31 cellular contexts compared by ENCODE assay signal in genomic region chr5:93221773-93222172, GRCh38.
DNase-seq lines count a peak whose midpoint lies in the region; ATAC-seq, FAIRE-seq and TF ChIP-seq lines count a peak whose summit lies in the region.
"Had no signal": no experiment of that assay in that cellular context is flagged by ENCODE, and none has a peak within 500 bp of the region (broad histone marks: within the 10 kb centered on the region; RNA-seq: fewer than 3 reads in every experiment).

No MANE protein-coding gene starts in this region.

- H3K4me2 ChIP-seq in SK-N-SH (no peak overlapping the region), neuronal stem cell (ENCODE audit: insufficient read depth, low read length, poor library complexity, severe bottlenecking) (peak overlapping the region; percentile 11)
- H3K4me2 ChIP-seq: A549; BLaER1; BLaER1 treated with 17β-estradiol and CSF1 and Interleukin-3, amounts not matched to agents 10 nM and 100 nM had no signal

- H3K9ac ChIP-seq in SK-N-SH = no peak overlapping the region
- H3K9ac ChIP-seq in neuronal stem cell (ENCODE audit: low read depth, low read length, poor library complexity) = no peak overlapping the region
- H3K9ac ChIP-seq: BLaER1; BLaER1 treated with 17β-estradiol and CSF1 and Interleukin-3, amounts not matched to agents 10 nM and 100 nM had no signal

- H3K4me1 ChIP-seq in SK-N-SH (ENCODE audit: control insufficient read depth in 1 of 2, insufficient read depth in 2 of 2, low read depth in 1 of 2, low read length in 1 of 2) (no peaks in the 10 kb centered on the region), neuronal stem cell (ENCODE audit: control insufficient read depth in 2 of 2, insufficient read depth in 1 of 2, low read depth in 1 of 2, low read length in 2 of 2) (peaks cover 5 to 8% of the 10 kb centered on the region in 2 donors)
- H3K4me1 ChIP-seq: A549; BE2C; BLaER1; BLaER1 treated with 17β-estradiol and CSF1 and Interleukin-3, amounts not matched to agents 10 nM and 100 nM; Caco-2 had no signal

- H4K91ac ChIP-seq in neuronal stem cell (ENCODE audit: low read depth, low read length, poor library complexity) = no peak overlapping the region

- TF ChIP-seq CTCF in SK-N-SH (IDR thresholded peaks at IDR 0.05) = no peak

- FAIRE-seq in HTR-8/SVneo (lab: Jason Lieb, UNC) = no peak
- FAIRE-seq: A204.1, A549, D721Med had no signal

- H3K4me3 ChIP-seq in SK-N-SH (ENCODE audit: low read depth in 2 of 2, low read length in 1 of 2) = no peak overlapping the region
- no peak overlapping the region for H3K4me3 ChIP-seq in neuronal stem cell (ENCODE audit: low read length in 2 of 2)
- H3K4me3 ChIP-seq: A549; BLaER1; BLaER1 treated with 17β-estradiol and CSF1 and Interleukin-3, amounts not matched to agents 10 nM and 100 nM had no signal

- H3K36me3 ChIP-seq in SK-N-SH (replicated peaks in 1 of 2; ENCODE audit: control insufficient read depth in 1 of 2, insufficient read depth in 2 of 2, low read length in 1 of 2) (no peaks in the 10 kb centered on the region), neuronal stem cell (replicated peaks in 1 of 2; ENCODE audit: control insufficient read depth in 2 of 2, insufficient read depth in 2 of 2, low read length in 2 of 2) (no peaks in the 10 kb centered on the region)
- H3K36me3 ChIP-seq: BE2C; BLaER1; BLaER1 treated with 17β-estradiol and CSF1 and Interleukin-3, amounts not matched to agents 10 nM and 100 nM had no signal

- H2BK12ac ChIP-seq in neuronal stem cell (ENCODE audit: low read length) = no peak overlapping the region

- H3K79me1 ChIP-seq in neuronal stem cell (ENCODE audit: low read depth, low read length) = no peaks in the 10 kb centered on the region

- CTCF ChIA-PET in SK-N-SH (lab: Yijun Ruan, JAX) = no interaction called here

- H3K27me3 ChIP-seq in SK-N-SH (ENCODE audit: insufficient read depth) (no peaks in the 10 kb centered on the region), neuronal stem cell (ENCODE audit: control insufficient read depth in 3 of 3, insufficient read depth in 3 of 3, low read depth in 1 of 3, low read length in 3 of 3) (no peaks in the 10 kb centered on the region)
- H3K27me3 ChIP-seq: BE2C; BLaER1; BLaER1 treated with 17β-estradiol and CSF1 and Interleukin-3, amounts not matched to agents 10 nM and 100 nM had no signal

- H3K27ac ChIP-seq in SK-N-SH (ENCODE audit: low read depth in 2 of 2, low read length in 1 of 2) (no peak overlapping the region), neuronal stem cell (replicated peaks; ENCODE audit: low read length) (no peak overlapping the region)
- H3K27ac ChIP-seq: 22Rv1; A549; BLaER1; BLaER1 treated with 17β-estradiol and CSF1 and Interleukin-3, amounts not matched to agents 10 nM and 100 nM; C4-2B had no signal

- no peak overlapping the region for H3K23ac ChIP-seq in neuronal stem cell (ENCODE audit: low read depth, low read length, poor library complexity)

- TF ChIP-seq RAD21 in SK-N-SH (IDR thresholded peaks at IDR 0.05; ENCODE audit: low read length) = no peak

- 83% methylated on average over 1 of the region's 1 CpG for WGBS in SK-N-SH (ENCODE audit: low lambda C conversion rate)
- WGBS in neuronal stem cell (ENCODE audit: extremely low coverage in 2 of 2, insufficient read length in 2 of 2, insufficient replicate concordance in 1 of 2), 2 donors = no CpG with 5 or more reads among the region's 1 CpG

- no peak overlapping the region for H4K8ac ChIP-seq in neuronal stem cell (ENCODE audit: low read depth, low read length)

- peak; percentile 72; the same call in 2 of the 3 replicates for ATAC-seq in SK-N-SH treated with all-trans-retinoic acid at 6 μM for 48 hours
- ATAC-seq: A549; CD8-positive, alpha-beta T cell had no signal

- no peaks in the 10 kb centered on the region for H3K9me3 ChIP-seq in SK-N-SH
- no peaks in the 10 kb centered on the region for H3K9me3 ChIP-seq in neuronal stem cell (replicated peaks in 1 of 2; ENCODE audit: control insufficient read depth in 2 of 2, insufficient read depth in 1 of 2, low read depth in 1 of 2, low read length in 2 of 2)
- H3K9me3 ChIP-seq: A549; BE2C; BLaER1; BLaER1 treated with 17β-estradiol and CSF1 and Interleukin-3, amounts not matched to agents 10 nM and 100 nM; Caco-2 had no signal

- no peak overlapping the region for H2BK15ac ChIP-seq in neuronal stem cell (ENCODE audit: low read length)

- H2AK5ac ChIP-seq in neuronal stem cell (ENCODE audit: low read depth, low read length) = no peak overlapping the region

- POLR2A ChIA-PET in SK-N-SH (lab: Yijun Ruan, JAX) = no interaction called here

- H2BK5ac ChIP-seq in neuronal stem cell (ENCODE audit: low read length) = no peak overlapping the region

- no peak for TF ChIP-seq EP300 in SK-N-SH (IDR thresholded peaks at IDR 0.05; ENCODE audit: borderline replicate concordance in 1 of 2, low read depth in 1 of 2, low read length in 1 of 2)

- no peaks in the 10 kb centered on the region for H4K20me1 ChIP-seq in SK-N-SH (ENCODE audit: insufficient read depth)
- H4K20me1 ChIP-seq: BLaER1; BLaER1 treated with 17β-estradiol and CSF1 and Interleukin-3, amounts not matched to agents 10 nM and 100 nM had no signal

- no peaks in the 10 kb centered on the region for H3K9me2 ChIP-seq in SK-N-SH

- H2AFZ ChIP-seq in SK-N-SH (ENCODE audit: low read depth) = no peak overlapping the region
- H2AFZ ChIP-seq in neuronal stem cell (ENCODE audit: low read length) = no peak overlapping the region

- DNase-seq in SK-N-SH (no peak), neuronal stem cell (ENCODE audit: low spot score) (no peak), HTR-8/SVneo (ENCODE audit: insufficient read length, low spot score) (no peak)
- DNase-seq: 8988T; ACHN; AML-193; BE2C; C1 segment of cervical spinal cord; Caco-2; Calu3; CD4-positive, alpha-beta memory T cell; CD4-positive, alpha-beta T cell; CD4-positive, CD25-positive, alpha-beta regulatory T cell; CD8-positive, alpha-beta memory T cell; CD8-positive, alpha-beta T cell; COR-L47; DMS 273 treated with DMSO at 0.1 percent for 48 hours; DMS153; DMS53; DMS79; DMS79 treated with DMSO at 0.1 percent for 48 hours; DND-41; EL had no signal

- H3F3A ChIP-seq in SK-N-SH (replicated peaks; ENCODE audit: insufficient read depth) = no peaks in the 10 kb centered on the region

- H3K14ac ChIP-seq in neuronal stem cell (ENCODE audit: low read length) = no peak overlapping the region

- H3K79me2 ChIP-seq in SK-N-SH (ENCODE audit: insufficient read depth) = no peaks in the 10 kb centered on the region

- H3K18ac ChIP-seq in neuronal stem cell (ENCODE audit: low read length) = no peak overlapping the region

- H3K4ac ChIP-seq in neuronal stem cell (ENCODE audit: low read length) = no peak overlapping the region

- H2BK120ac ChIP-seq in neuronal stem cell (ENCODE audit: low read depth, low read length) = no peak overlapping the region

TF ChIP-seq in SK-N-SH treated with all-trans-retinoic acid at 6 μM for 48 hours, 23 proteins besides CTCF, POLR2A, EP300 and RAD21 (continues in another document):
- TF ChIP-seq, protein P1, sequence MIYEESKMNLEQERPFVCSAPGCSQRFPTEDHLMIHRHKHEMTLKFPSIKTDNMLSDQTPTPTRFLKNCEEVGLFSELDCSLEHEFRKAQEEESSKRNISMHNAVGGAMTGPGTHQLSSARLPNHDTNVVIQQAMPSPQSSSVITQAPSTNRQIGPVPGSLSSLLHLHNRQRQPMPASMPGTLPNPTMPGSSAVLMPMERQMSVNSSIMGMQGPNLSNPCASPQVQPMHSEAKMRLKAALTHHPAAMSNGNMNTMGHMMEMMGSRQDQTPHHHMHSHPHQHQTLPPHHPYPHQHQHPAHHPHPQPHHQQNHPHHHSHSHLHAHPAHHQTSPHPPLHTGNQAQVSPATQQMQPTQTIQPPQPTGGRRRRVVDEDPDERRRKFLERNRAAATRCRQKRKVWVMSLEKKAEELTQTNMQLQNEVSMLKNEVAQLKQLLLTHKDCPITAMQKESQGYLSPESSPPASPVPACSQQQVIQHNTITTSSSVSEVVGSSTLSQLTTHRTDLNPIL (CRISPR knock-in tag; IDR thresholded peaks at IDR 0.05; ENCODE audit: low read depth) = no peak
- TF ChIP-seq PPARA (CRISPR knock-in tag; IDR thresholded peaks at IDR 0.05; ENCODE audit: borderline replicate concordance) = no peak
- TF ChIP-seq TCF4 (CRISPR knock-in tag; IDR thresholded peaks at IDR 0.05; ENCODE audit: borderline replicate concordance) = no peak
- TF ChIP-seq ISL1 (CRISPR knock-in tag; IDR thresholded peaks at IDR 0.05) = peak; percentile 91

TF ChIP-seq in SK-N-SH, 30 proteins besides CTCF, POLR2A, EP300 and RAD21:
- TF ChIP-seq JUND (IDR thresholded peaks at IDR 0.05) (no peak), RXRA (IDR thresholded peaks at IDR 0.05; ENCODE audit: borderline replicate concordance, low read depth) (no peak), SIN3A (IDR thresholded peaks at IDR 0.05; ENCODE audit: borderline replicate concordance, low read depth, low read length) (no peak), MAX (IDR thresholded peaks at IDR 0.05; ENCODE audit: low read depth) (no peak)
- TF ChIP-seq, protein P2, sequence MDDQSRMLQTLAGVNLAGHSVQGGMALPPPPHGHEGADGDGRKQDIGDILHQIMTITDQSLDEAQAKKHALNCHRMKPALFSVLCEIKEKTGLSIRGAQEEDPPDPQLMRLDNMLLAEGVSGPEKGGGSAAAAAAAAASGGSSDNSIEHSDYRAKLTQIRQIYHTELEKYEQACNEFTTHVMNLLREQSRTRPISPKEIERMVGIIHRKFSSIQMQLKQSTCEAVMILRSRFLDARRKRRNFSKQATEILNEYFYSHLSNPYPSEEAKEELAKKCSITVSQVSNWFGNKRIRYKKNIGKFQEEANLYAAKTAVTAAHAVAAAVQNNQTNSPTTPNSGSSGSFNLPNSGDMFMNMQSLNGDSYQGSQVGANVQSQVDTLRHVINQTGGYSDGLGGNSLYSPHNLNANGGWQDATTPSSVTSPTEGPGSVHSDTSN (IDR thresholded peaks at IDR 0.05) = no peak
